Comparison of ENCODE assay signal across 8 cellular contexts in genomic region chr2:42046819-42047487, GRCh38. TPM values are rescaled to one million over a fixed set of nuclear protein-coding genes. Genes with fewer than 3 reads are reported as not detected.
DNase-seq lines count a peak whose midpoint lies in the region; ATAC-seq and TF ChIP-seq lines count a peak whose summit lies in the region.

No MANE protein-coding gene starts in this region.

- peaks cover 5% of the 10 kb centered on the region in 2 donors for H3K4me1 ChIP-seq in lung (ENCODE audit: control insufficient read depth in 2 of 2, insufficient read depth in 2 of 2, low read length in 2 of 2)
- no peaks in the 10 kb centered on the region for H3K4me1 ChIP-seq in urinary bladder (ENCODE audit: insufficient read depth)

- H3K36me3 ChIP-seq in lung (ENCODE audit: control insufficient read depth in 2 of 2, insufficient read depth in 2 of 2, low read length in 2 of 2) (no peaks in the 10 kb centered on the region), urinary bladder (ENCODE audit: insufficient read depth) (no peaks in the 10 kb centered on the region)

- 10% methylated on average over 30 to 39 of the region's 39 CpGs for WGBS in lung, 2 donors
- 3% methylated on average over 39 of the region's 39 CpGs for WGBS in urinary bladder

- DNase-seq in NCI-H1694 (lab: John Stamatoyannopoulos, UW) (peak; percentile 74), cardiac fibroblast (ENCODE audit: low read depth in 2 of 2) (peak in 1 of 2 donors; percentile 67), lung (ENCODE audit: low spot score) (no peak), AML-193 (lab: John Stamatoyannopoulos, UW) (no peak), AG08396 (ENCODE audit: low spot score) (no peak), HCEC 1CT (no peak)

- H3K27ac ChIP-seq in lung (ENCODE audit: low read depth in 1 of 2, low read length in 1 of 2) (peak overlapping the region; percentile 4 to 76), urinary bladder (ENCODE audit: low read depth) (no peak overlapping the region)

- H3K4me3 ChIP-seq in GM12875 (ENCODE audit: low read depth, low read length) = peak overlapping the region; percentile 42
- H3K4me3 ChIP-seq in cardiac fibroblast (replicated peaks in 1 of 2; ENCODE audit: low read depth in 2 of 2, low read length in 2 of 2) = peak overlapping the region; percentile 64 to 72
- peak overlapping the region; percentile 28 for H3K4me3 ChIP-seq in lung
- peak overlapping the region; percentile 75 for H3K4me3 ChIP-seq in urinary bladder (ENCODE audit: low read depth, low read length)

- no peak for ATAC-seq in lung (ENCODE audit: insufficient read depth, low FRiP score)

- H3K9me3 ChIP-seq in lung (ENCODE audit: control insufficient read depth in 2 of 2, insufficient read depth in 1 of 2, low read length in 1 of 2) = no peaks in the 10 kb centered on the region

- TF ChIP-seq CTCF in GM12875 (IDR thresholded peaks at IDR 0.05; ENCODE audit: borderline replicate concordance, insufficient read depth, low read depth, low read length) (no peak), cardiac fibroblast (IDR thresholded peaks at IDR 0.05; ENCODE audit: low read depth, low read length) (no peak), lung (IDR thresholded peaks at IDR 0.05; ENCODE audit: control extremely low read depth, extremely low read depth) (no peak)

- no peaks in the 10 kb centered on the region for H3K27me3 ChIP-seq in lung (ENCODE audit: control insufficient read depth, insufficient read depth)

RNA-seq across cellular contexts. Expression of gene PKDCC, which starts 0.9 kb away (rescaled TPM):
- 100 to 1,000 TPM; 107 to 131 TPM for total RNA-seq in lung
- 10 to 100 TPM; 73.6 to 98.3 TPM for polyA plus RNA-seq in lung
- total RNA-seq in urinary bladder = 172 TPM
- polyA plus RNA-seq in urinary bladder = 247 TPM
